37 cellular contexts compared by ENCODE assay signal in the genomic region with DNA sequence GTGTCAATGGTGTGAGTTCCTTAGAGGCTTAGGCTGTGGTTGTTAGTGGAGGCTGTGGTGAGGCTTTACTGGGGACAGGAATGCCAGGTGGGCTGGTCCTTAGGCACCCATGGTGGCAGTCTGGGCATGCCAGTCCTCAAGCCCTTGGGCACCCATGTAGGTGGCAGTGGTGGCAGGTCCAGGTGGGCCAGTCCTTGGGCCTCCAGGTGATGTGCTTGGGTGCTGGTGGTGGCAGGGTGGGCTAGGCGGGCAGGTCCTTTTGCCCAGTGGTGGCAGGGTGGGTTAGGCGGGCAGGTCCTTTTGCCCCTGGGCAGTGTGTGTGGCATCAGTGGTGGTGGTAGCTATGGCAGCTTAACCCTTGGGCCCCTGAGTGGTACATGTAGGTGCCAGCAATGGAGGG.
"Had no signal": no experiment of that assay in that cellular context is flagged by ENCODE, and none has a peak within 500 bp of the region (broad histone marks: within the 10 kb centered on the region; RNA-seq: fewer than 3 reads in every experiment).

No MANE protein-coding gene starts in this region.

- H3K27ac ChIP-seq: ascending aorta, cardiac muscle cell, Peyer's patch, VCaP had no signal

- DNase-seq: activated B cell treated with CpG ODN at 0.5 μM for 24 hours; activated CD4-positive, alpha-beta memory T cell treated with anti-CD3 and anti-CD28 coated beads for 36 hours; activated CD4-positive, alpha-beta T cell treated with anti-CD3 and anti-CD28 coated beads for 4 hours; activated CD4-positive, alpha-beta T cell treated with anti-CD3 and anti-CD28 coated beads, Interleukin-2, amount 50 U/mL, for 1 hour; activated CD4-positive, CD25-positive, alpha-beta regulatory T cell treated with anti-CD3 and anti-CD28 coated beads, Interleukin-2, amount 50 U/mL, for 72 hours; activated CD8-positive, alpha-beta memory T cell treated with anti-CD3 and anti-CD28 coated beads, Interleukin-2, amount 50 U/mL, for 48 hours; activated effector memory CD4-positive, alpha-beta T cell treated with anti-CD3 and anti-CD28 coated beads, Interleukin-2, amount 50 U/mL, for 16 hours; activated naive CD4-positive, alpha-beta T cell; activated naive CD4-positive, alpha-beta T cell treated with anti-CD3 and anti-CD28 coated beads, Interleukin-2, amount 50 U/mL, for 16 hours; activated naive CD8-positive, alpha-beta T cell treated with anti-CD3 and anti-CD28 coated beads for 36 hours; activated T-cell treated with anti-CD3 and anti-CD28 coated beads, Interleukin-2, amount 50 U/mL, for 48 hours; amniotic stem cell; Kasumi-1; KG1; MG63; MV-4-11; NCI-H1092; NCI-H1436 treated with DMSO at 0.1 percent for 48 hours; NCI-H1694 treated with DMSO at 0.1 percent for 48 hours; NCI-H2029; NCI-H2171; NCI-H510A; NCI-H526; NCI-H748 treated with DMSO at 0.1 percent for 48 hours; NK-92 treated with Interleukin-12 subunit alpha and Interleukin-12 subunit beta, amount 100 ng/mL, for 24 hours; PC-3; Peyer's patch; RPMI8226; SIG-M5; SW 1271; T-helper 1 cell; T-helper 2 cell; T-helper 9 cell had no signal

- H3K27me3 ChIP-seq: ascending aorta, cardiac muscle cell, MG63, Peyer's patch had no signal

- H3K27ac Mint-ChIP-seq: activated B cell treated with CpG ODN at 0.5 μM for 24 hours; activated CD4-positive, alpha-beta memory T cell treated with anti-CD3 and anti-CD28 coated beads for 36 hours; activated naive CD8-positive, alpha-beta T cell treated with anti-CD3 and anti-CD28 coated beads for 36 hours had no signal

- H3K36me3 ChIP-seq: ascending aorta, cardiac muscle cell, MG63, Peyer's patch had no signal

- H3K27me3 Mint-ChIP-seq: activated B cell treated with CpG ODN at 0.5 μM for 24 hours; activated CD4-positive, alpha-beta memory T cell treated with anti-CD3 and anti-CD28 coated beads for 36 hours; activated naive CD8-positive, alpha-beta T cell treated with anti-CD3 and anti-CD28 coated beads for 36 hours had no signal

- H3K4me3 ChIP-seq: ascending aorta, cardiac muscle cell, MG63, Peyer's patch had no signal

- H3K4me1 ChIP-seq: ascending aorta, Peyer's patch had no signal

- H3K4me3 Mint-ChIP-seq: activated B cell treated with CpG ODN at 0.5 μM for 24 hours; activated CD4-positive, alpha-beta memory T cell treated with anti-CD3 and anti-CD28 coated beads for 36 hours; activated naive CD8-positive, alpha-beta T cell treated with anti-CD3 and anti-CD28 coated beads for 36 hours had no signal

- H3K9me3 ChIP-seq: ascending aorta, Peyer's patch had no signal

- ATAC-seq: PC-3, Right ventricle myocardium inferior had no signal

- H3K4me1 Mint-ChIP-seq: activated B cell treated with CpG ODN at 0.5 μM for 24 hours; activated naive CD8-positive, alpha-beta T cell treated with anti-CD3 and anti-CD28 coated beads for 36 hours had no signal

- H3K36me3 Mint-ChIP-seq: activated CD4-positive, alpha-beta memory T cell treated with anti-CD3 and anti-CD28 coated beads for 36 hours; activated naive CD8-positive, alpha-beta T cell treated with anti-CD3 and anti-CD28 coated beads for 36 hours had no signal
